ENCODE assay signal across 23 cellular contexts in genomic region chr1:12717301-12717838, GRCh38. TPM values are rescaled to one million over a fixed set of nuclear protein-coding genes. Genes with fewer than 3 reads are reported as not detected.
"Had no signal": no experiment of that assay in that cellular context is flagged by ENCODE, and none has a peak within 500 bp of the region (broad histone marks: within the 10 kb centered on the region; RNA-seq: fewer than 3 reads in every experiment).

No MANE protein-coding gene starts in this region.

- H3K27me3 ChIP-seq: hepatocyte, transverse colon had no signal

- DNase-seq: erythroblast; foreskin melanocyte; head of caudate nucleus; islet precursor cell; mammary epithelial cell; naive thymus-derived CD4-positive, alpha-beta T cell; posterior cingulate gyrus; right cardiac atrium; small intestine; stimulated activated CD4-positive, alpha-beta T cell treated with anti-CD3 and anti-CD28 coated beads, Interleukin-12 subunit alpha, Interleukin-12 subunit beta, amount 100 ng/mL, for 4 hours; stimulated activated naive CD4-positive, alpha-beta T cell; stomach; substantia nigra; transverse colon had no signal

- H3K36me3 ChIP-seq: stomach, thoracic aorta, transverse colon had no signal

- ATAC-seq: left lobe of liver; naive thymus-derived CD4-positive, alpha-beta T cell; right cardiac atrium had no signal

- H3K4me1 Mint-ChIP-seq: naive thymus-derived CD4-positive, alpha-beta T cell had no signal

- H3K4me3 ChIP-seq: hepatocyte, stomach, thoracic aorta, transverse colon had no signal

- H3K27ac ChIP-seq: hepatocyte, stomach, thoracic aorta, transverse colon had no signal

- H3K36me3 Mint-ChIP-seq: naive thymus-derived CD4-positive, alpha-beta T cell had no signal

- H3K9me3 ChIP-seq: stomach, thoracic aorta, transverse colon had no signal

- H3K4me3 Mint-ChIP-seq: dendritic cell treated with granulocyte-macrophage colony-stimulating factor and Interleukin-4, amounts not matched to agents 40 ng/mL and 50 ng/mL, for 4 days; naive thymus-derived CD4-positive, alpha-beta T cell had no signal

- H3K9me3 Mint-ChIP-seq: dendritic cell treated with granulocyte-macrophage colony-stimulating factor and Interleukin-4, amounts not matched to agents 40 ng/mL and 50 ng/mL, for 4 days; naive thymus-derived CD4-positive, alpha-beta T cell had no signal

- H3K4me1 ChIP-seq: stomach, transverse colon had no signal

- H3K27ac Mint-ChIP-seq: dendritic cell treated with granulocyte-macrophage colony-stimulating factor and Interleukin-4, amounts not matched to agents 40 ng/mL and 50 ng/mL, for 4 days; naive thymus-derived CD4-positive, alpha-beta T cell had no signal

RNA-seq across cellular contexts. Expression of gene AADACL3, which starts 1.5 kb away (rescaled TPM):
- total RNA-seq: endothelial cell of umbilical vein; left lobe of liver; mammary epithelial cell; mononuclear cell; naive thymus-derived CD4-positive, alpha-beta T cell; osteocyte; right cardiac atrium; stomach; thoracic aorta; transverse colon had no signal

RNA-seq across cellular contexts. Expression of gene CFAP107, which starts 28.6 kb away (rescaled TPM):
- total RNA-seq: endothelial cell of umbilical vein; hepatocyte; left lobe of liver; mammary epithelial cell; mesenteric fat pad; mononuclear cell; naive thymus-derived CD4-positive, alpha-beta T cell; osteocyte; right cardiac atrium; stomach; thoracic aorta; transverse colon had no signal

RNA-seq across cellular contexts. Expression of gene PRAMEF12, which starts 56.2 kb away (rescaled TPM):
- total RNA-seq: endothelial cell of umbilical vein; hepatocyte; left lobe of liver; lower leg skin; mammary epithelial cell; mesenteric fat pad; mononuclear cell; naive thymus-derived CD4-positive, alpha-beta T cell; osteocyte; right cardiac atrium; stomach; thoracic aorta; transverse colon had no signal
